Comparison of ENCODE assay signal across 26 cellular contexts in genomic region chr10:24390746-24391145, GRCh38.
"Had no signal": no experiment of that assay in that cellular context is flagged by ENCODE, and none has a peak within 500 bp of the region (broad histone marks: within the 10 kb centered on the region; RNA-seq: fewer than 3 reads in every experiment).

No MANE protein-coding gene starts in this region.

- H3K4me3 Mint-ChIP-seq: activated naive CD8-positive, alpha-beta T cell treated with anti-CD3 and anti-CD28 coated beads for 36 hours; effector memory CD8-positive, alpha-beta T cell; naive thymus-derived CD8-positive, alpha-beta T cell; neural progenitor cell; T-cell; T-helper 2 cell treated with Interferon-gamma antibody and Interleukin-4, amounts not matched to agents 5 μg/mL and 100 μg/mL, for 36 hours had no signal

- H3K4me2 ChIP-seq: neural progenitor cell had no signal

- H3K4me1 ChIP-seq: esophagus muscularis mucosa, neural progenitor cell had no signal

- ATAC-seq: effector memory CD8-positive, alpha-beta T cell; heart right ventricle; left lobe of liver; naive thymus-derived CD8-positive, alpha-beta T cell; stimulated activated naive CD8-positive, alpha-beta T cell treated with anti-CD3 and anti-CD28 coated beads, Interleukin-15, Interleukin-2, amounts not matched to agents 100 U/mL and 50 U/mL, for 24 hours; T-cell had no signal

- H3K9ac ChIP-seq: neural progenitor cell had no signal

- H3K27ac Mint-ChIP-seq: activated naive CD8-positive, alpha-beta T cell treated with anti-CD3 and anti-CD28 coated beads for 36 hours; effector memory CD8-positive, alpha-beta T cell; naive thymus-derived CD8-positive, alpha-beta T cell; neural progenitor cell; T-cell; T-helper 2 cell treated with Interferon-gamma antibody and Interleukin-4, amounts not matched to agents 5 μg/mL and 100 μg/mL, for 36 hours had no signal

- H2AFZ ChIP-seq: neural progenitor cell had no signal

- DNase-seq: activated CD4-positive, alpha-beta T cell treated with anti-CD3 and anti-CD28 coated beads for 1 hour; activated CD4-positive, alpha-beta T cell treated with anti-CD3 and anti-CD28 coated beads, Interleukin-2, amount 50 U/mL, for 1 hour; activated CD8-positive, alpha-beta memory T cell treated with anti-CD3 and anti-CD28 coated beads for 24 hours; activated CD8-positive, alpha-beta memory T cell treated with anti-CD3 and anti-CD28 coated beads, Interleukin-2, amount 50 U/mL, for 4 hours; activated naive CD4-positive, alpha-beta T cell treated with Interleukin-2 at 50 U/mL for 16 hours; activated naive CD8-positive, alpha-beta T cell treated with anti-CD3 and anti-CD28 coated beads for 36 hours; activated T-cell treated with anti-CD3 and anti-CD28 coated beads, Interleukin-2, amount 50 U/mL, for 48 hours; amygdala; brain microvascular endothelial cell; central memory CD4-positive, alpha-beta T cell; dorsolateral prefrontal cortex; effector memory CD8-positive, alpha-beta T cell; heart right ventricle; naive thymus-derived CD8-positive, alpha-beta T cell; stimulated activated CD4-positive, alpha-beta T cell treated with anti-CD3 and anti-CD28 coated beads, Interleukin-12 subunit alpha, Interleukin-12 subunit beta, amount 100 ng/mL, for 4 hours; stimulated activated CD4-positive, alpha-beta T cell treated with anti-CD3 and anti-CD28 coated beads, Interleukin-4, amount 100 ng/mL, for 4 hours; stimulated activated naive CD8-positive, alpha-beta T cell treated with anti-CD3 and anti-CD28 coated beads, Interleukin-15, Interleukin-2, amounts not matched to agents 100 U/mL and 50 U/mL, for 24 hours; substantia nigra; T-cell; thyroid gland; WERI-Rb-1 had no signal

- H3K27me3 ChIP-seq: brain microvascular endothelial cell, dorsolateral prefrontal cortex, esophagus muscularis mucosa, heart right ventricle, neural progenitor cell, thyroid gland had no signal

- H3K9me3 ChIP-seq: esophagus muscularis mucosa, heart right ventricle, thyroid gland had no signal

- H3K9me3 Mint-ChIP-seq: activated naive CD8-positive, alpha-beta T cell treated with anti-CD3 and anti-CD28 coated beads for 36 hours; T-cell; T-helper 2 cell treated with Interferon-gamma antibody and Interleukin-4, amounts not matched to agents 5 μg/mL and 100 μg/mL, for 36 hours had no signal

- H3K4me3 ChIP-seq: dorsolateral prefrontal cortex, esophagus muscularis mucosa, heart right ventricle, lung, neural progenitor cell, thyroid gland had no signal

- H3K27ac ChIP-seq: brain microvascular endothelial cell, dorsolateral prefrontal cortex, esophagus muscularis mucosa, heart right ventricle, neural progenitor cell, WERI-Rb-1 had no signal

- H3K36me3 ChIP-seq: brain microvascular endothelial cell, neural progenitor cell, thyroid gland, WERI-Rb-1 had no signal

- H3K36me3 Mint-ChIP-seq: activated naive CD8-positive, alpha-beta T cell treated with anti-CD3 and anti-CD28 coated beads for 36 hours; naive thymus-derived CD8-positive, alpha-beta T cell; T-cell had no signal

- H3K4me1 Mint-ChIP-seq: activated naive CD8-positive, alpha-beta T cell treated with anti-CD3 and anti-CD28 coated beads for 36 hours; naive thymus-derived CD8-positive, alpha-beta T cell; T-cell had no signal
